10 cellular contexts compared by ENCODE assay signal in the genomic region with DNA sequence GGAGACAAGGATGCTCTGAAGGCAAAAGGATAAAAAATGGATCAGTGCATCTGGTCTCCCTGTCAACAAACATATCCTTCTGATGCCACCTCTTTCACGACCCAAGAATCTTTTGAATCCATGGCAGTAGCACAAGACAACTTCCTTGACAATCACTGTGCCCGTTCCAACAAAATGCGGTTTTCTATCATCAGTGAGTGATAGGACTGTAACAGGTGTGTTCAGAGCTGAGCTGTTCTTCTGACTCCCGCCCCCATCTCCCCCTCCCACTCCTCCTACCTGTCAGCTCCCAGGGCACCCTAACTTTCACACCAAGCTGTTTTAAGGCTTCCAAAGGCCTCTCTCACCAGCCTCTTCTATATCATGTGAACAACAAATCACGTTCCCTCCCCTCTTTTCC.
DNase-seq lines count a peak whose midpoint lies in the region; ATAC-seq and TF ChIP-seq lines count a peak whose summit lies in the region.
"Had no signal": no experiment of that assay in that cellular context is flagged by ENCODE, and none has a peak within 500 bp of the region (broad histone marks: within the 10 kb centered on the region; RNA-seq: fewer than 3 reads in every experiment).

No MANE protein-coding gene starts in this region.

- no peaks in the 10 kb centered on the region for H3K36me3 Mint-ChIP-seq in immature natural killer cell
- H3K36me3 Mint-ChIP-seq: activated naive CD8-positive, alpha-beta T cell treated with anti-CD3 and anti-CD28 coated beads for 36 hours; naive thymus-derived CD4-positive, alpha-beta T cell had no signal

- H3K9me2 ChIP-seq in hepatocyte (replicated peaks; ENCODE audit: insufficient read depth) = no peaks in the 10 kb centered on the region

- peak; percentile 24 for DNase-seq in HT-29 (ENCODE audit: low spot score)
- no peak for DNase-seq in adipocyte (ENCODE audit: low read depth)
- DNase-seq in hepatocyte (ENCODE audit: low spot score) = no peak
- no peak for DNase-seq in immature natural killer cell
- DNase-seq in activated gamma-delta T cell (lab: John Stamatoyannopoulos, UW) = no peak
- no peak for DNase-seq in dorsolateral prefrontal cortex
- DNase-seq: activated naive CD8-positive, alpha-beta T cell treated with anti-CD3 and anti-CD28 coated beads for 36 hours; naive thymus-derived CD4-positive, alpha-beta T cell had no signal

- H3K9ac ChIP-seq in adipocyte (ENCODE audit: low read length) (peak overlapping the region; percentile 61), skeletal muscle satellite cell (ENCODE audit: low read depth, low read length) (peak overlapping the region; percentile 33)

- H3K79me2 ChIP-seq in hepatocyte = peaks cover 95% of the 10 kb centered on the region

- peaks cover 22% of the 10 kb centered on the region for H3K4me1 ChIP-seq in adipocyte (ENCODE audit: control insufficient read depth, insufficient read depth, low read length)
- H3K4me1 ChIP-seq in hepatocyte (ENCODE audit: insufficient read depth) = peaks cover 28% of the 10 kb centered on the region
- peaks cover 33% of the 10 kb centered on the region for H3K4me1 ChIP-seq in skeletal muscle satellite cell (ENCODE audit: control insufficient read depth, insufficient read depth, low read length)

- H3K27ac ChIP-seq in hepatocyte = peak overlapping the region; percentile 37
- no peak overlapping the region for H3K27ac ChIP-seq in dorsolateral prefrontal cortex

- peaks cover 0 to 2% (median 0%) of the 10 kb centered on the region in 6 donors for H3K9me3 Mint-ChIP-seq in immature natural killer cell
- H3K9me3 Mint-ChIP-seq: activated naive CD8-positive, alpha-beta T cell treated with anti-CD3 and anti-CD28 coated beads for 36 hours had no signal

- H3K27ac Mint-ChIP-seq in immature natural killer cell = no peak overlapping the region
- H3K27ac Mint-ChIP-seq: activated naive CD8-positive, alpha-beta T cell treated with anti-CD3 and anti-CD28 coated beads for 36 hours; naive thymus-derived CD4-positive, alpha-beta T cell had no signal

- H3K36me3 ChIP-seq in adipocyte (ENCODE audit: control insufficient read depth, insufficient read depth, low read length, severe bottlenecking) = no peaks in the 10 kb centered on the region
- H3K36me3 ChIP-seq in hepatocyte (replicated peaks; ENCODE audit: insufficient read depth, low read depth) = no peaks in the 10 kb centered on the region
- no peaks in the 10 kb centered on the region for H3K36me3 ChIP-seq in skeletal muscle satellite cell (ENCODE audit: insufficient read depth, low read length)

- 25% methylated on average over 5 of the region's 5 CpGs for WGBS in hepatocyte (ENCODE audit: low lambda C conversion rate, missing lambda C conversion rate)

- peak overlapping the region; percentile 71 for H3K4me2 ChIP-seq in hepatocyte
- peak overlapping the region; percentile 78 for H3K4me2 ChIP-seq in skeletal muscle satellite cell (ENCODE audit: low read length)

- no peaks in the 10 kb centered on the region for H3K9me3 ChIP-seq in adipocyte (ENCODE audit: control insufficient read depth, low read length)
- H3K9me3 ChIP-seq in hepatocyte (ENCODE audit: low read depth) = no peaks in the 10 kb centered on the region
- H3K9me3 ChIP-seq in skeletal muscle satellite cell (replicated peaks; ENCODE audit: low read length) = no peaks in the 10 kb centered on the region

- H3K4me3 ChIP-seq in adipocyte (ENCODE audit: low read length) = peak overlapping the region; percentile 76
- H3K4me3 ChIP-seq in hepatocyte = no peak overlapping the region
- peak overlapping the region; percentile 50 for H3K4me3 ChIP-seq in skeletal muscle satellite cell (ENCODE audit: low read length)
- H3K4me3 ChIP-seq in dorsolateral prefrontal cortex = peak overlapping the region in 1 of 59 donors; percentile 17

- TF ChIP-seq CTCF in hepatocyte (IDR thresholded peaks at IDR 0.05; ENCODE audit: poor library complexity) (no peak), dorsolateral prefrontal cortex (IDR thresholded peaks at IDR 0.05 in 54 of 56, conservative IDR thresholded peaks at IDR 0.05 in 2 of 56; ENCODE audit: low read depth in 1 of 56, partially characterized antibody in 56 of 56) (no peak)

- no peak overlapping the region for H2AFZ ChIP-seq in hepatocyte

- intact Hi-C loops in dorsolateral prefrontal cortex (cut with DNase I) = no loop called here

- H3K27me3 ChIP-seq in adipocyte (replicated peaks; ENCODE audit: control insufficient read depth, insufficient read depth, low read length) (no peaks in the 10 kb centered on the region), hepatocyte (no peaks in the 10 kb centered on the region), skeletal muscle satellite cell (ENCODE audit: control insufficient read depth, insufficient read depth, low read length) (no peaks in the 10 kb centered on the region), dorsolateral prefrontal cortex (peaks cover 0 to 23% (median 0%) of the 10 kb centered on the region in 45 donors)

- peaks cover 2 to 10% (median 4%) of the 10 kb centered on the region in 3 donors for H3K27me3 Mint-ChIP-seq in immature natural killer cell (ENCODE audit: low read depth in 3 of 3)

- no peak overlapping the region for H3K4me3 Mint-ChIP-seq in immature natural killer cell
- H3K4me3 Mint-ChIP-seq: activated naive CD8-positive, alpha-beta T cell treated with anti-CD3 and anti-CD28 coated beads for 36 hours; naive thymus-derived CD4-positive, alpha-beta T cell had no signal

- ATAC-seq in GM19035 (IDR thresholded peaks at IDR 0.05; ENCODE audit: unreplicated experiment) = no peak
- ATAC-seq: naive thymus-derived CD4-positive, alpha-beta T cell had no signal

- H3K4me1 Mint-ChIP-seq in immature natural killer cell = no peaks in the 10 kb centered on the region
- H3K4me1 Mint-ChIP-seq: activated naive CD8-positive, alpha-beta T cell treated with anti-CD3 and anti-CD28 coated beads for 36 hours had no signal

- H4K20me1 ChIP-seq in hepatocyte (ENCODE audit: insufficient read depth, poor library complexity, severe bottlenecking) = peaks cover 44% of the 10 kb centered on the region
